18 cellular contexts compared by ENCODE assay signal in the genomic region with DNA sequence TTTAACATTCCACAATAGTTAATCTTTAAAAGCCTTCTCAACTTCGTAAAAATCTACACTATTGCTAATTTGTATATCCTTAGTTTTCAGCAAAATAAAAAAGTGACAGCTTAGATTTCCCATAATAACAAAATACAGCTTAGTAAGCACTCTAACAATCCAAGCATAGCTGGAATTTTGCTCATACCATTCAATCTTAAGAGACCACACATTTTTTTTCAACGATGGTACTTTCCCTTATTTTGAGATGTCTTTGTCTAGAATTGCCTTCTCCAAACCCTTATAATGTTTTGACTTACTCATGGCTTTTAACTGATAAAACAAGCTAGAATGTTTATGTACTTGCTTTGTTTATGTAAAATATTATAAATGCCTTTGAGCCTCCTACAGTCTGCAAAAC.
DNase-seq lines count a peak whose midpoint lies in the region; ATAC-seq, FAIRE-seq and TF ChIP-seq lines count a peak whose summit lies in the region.
"Had no signal": no experiment of that assay in that cellular context is flagged by ENCODE, and none has a peak within 500 bp of the region (broad histone marks: within the 10 kb centered on the region; RNA-seq: fewer than 3 reads in every experiment).

No MANE protein-coding gene starts in this region.

- H3K27ac ChIP-seq in SK-N-SH (ENCODE audit: low read depth in 2 of 2, low read length in 1 of 2): no peak overlapping the region
- H3K27ac ChIP-seq: cardiac muscle cell, heart right ventricle, left lung, WERI-Rb-1 had no signal

- no peaks in the 10 kb centered on the region for H4K20me1 ChIP-seq in SK-N-SH (ENCODE audit: insufficient read depth)

- FAIRE-seq in G401.6 (lab: Jason Lieb, UNC): peak; percentile 55
- FAIRE-seq: GM18507 had no signal

- DNase-seq in SK-N-SH (no peak), fibroblast of pulmonary artery (ENCODE audit: low read depth) (peak; percentile 73), skeletal muscle cell (ENCODE audit: low read depth) (peak; percentile 14), SW480 (ENCODE audit: low spot score) (no peak)
- DNase-seq in stimulated activated CD4-positive, alpha-beta T cell treated with anti-CD3 and anti-CD28 coated beads, Interleukin-4, amount 100 ng/mL, for 1 hour: no peak
- DNase-seq in activated CD4-positive, alpha-beta T cell treated with anti-CD3 and anti-CD28 coated beads, Interleukin-2, amount 50 U/mL, for 1 hour: no peak
- DNase-seq: CD8-positive, alpha-beta memory T cell; heart right ventricle; left lung; natural killer cell; NCI-H1092 treated with DMSO at 0.1 percent for 48 hours; NCI-H2227 treated with DMSO at 0.1 percent for 48 hours; stimulated activated CD4-positive, alpha-beta T cell treated with anti-CD3 and anti-CD28 coated beads, Interleukin-2, amount 100 ng/mL, for 48 hours; WERI-Rb-1 had no signal

- H3K4me3 ChIP-seq in SK-N-SH (ENCODE audit: low read depth in 2 of 2, low read length in 1 of 2): no peak overlapping the region
- H3K4me3 ChIP-seq in fibroblast of pulmonary artery (replicated peaks; ENCODE audit: low read depth, low read length): no peak overlapping the region
- H3K4me3 ChIP-seq in skeletal muscle cell (ENCODE audit: low read depth, low read length): no peak overlapping the region
- H3K4me3 ChIP-seq: cardiac muscle cell, heart right ventricle, left lung had no signal

- 56% methylated on average over 2 of the region's 2 CpGs for WGBS in SK-N-SH (ENCODE audit: low lambda C conversion rate)

- POLR2A ChIA-PET in SK-N-SH (lab: Yijun Ruan, JAX): no interaction called here

- H2AFZ ChIP-seq in SK-N-SH (ENCODE audit: low read depth): no peak overlapping the region

- H3K27me3 ChIP-seq in SK-N-SH (ENCODE audit: insufficient read depth): no peaks in the 10 kb centered on the region
- H3K27me3 ChIP-seq: cardiac muscle cell, heart right ventricle, left lung had no signal

- CTCF ChIA-PET in SK-N-SH (lab: Yijun Ruan, JAX): interaction anchor here (0.8 to 2.4 kb wide), 8 partner anchors 13 to 427 kb away, joined by 3 to 15 read pairs (median 4); no protein-coding TSS in a partner anchor

- no peaks in the 10 kb centered on the region for H3F3A ChIP-seq in SK-N-SH (replicated peaks; ENCODE audit: insufficient read depth)

- H3K9me3 ChIP-seq in SK-N-SH: no peaks in the 10 kb centered on the region
- H3K9me3 ChIP-seq: heart right ventricle, left lung had no signal

- no peak for TF ChIP-seq RAD21 in SK-N-SH (IDR thresholded peaks at IDR 0.05; ENCODE audit: low read length)

- H3K9ac ChIP-seq in SK-N-SH: no peak overlapping the region

- TF ChIP-seq CTCF in SK-N-SH (IDR thresholded peaks at IDR 0.05) (no peak), fibroblast of pulmonary artery (IDR thresholded peaks at IDR 0.05; ENCODE audit: low read length, missing control alignments) (no peak)

- peaks cover 0 to 12% of the 10 kb centered on the region in 2 experiments; a peak in 2 of 4 replicates for H3K4me1 ChIP-seq in SK-N-SH (ENCODE audit: control insufficient read depth in 1 of 2, insufficient read depth in 2 of 2, low read depth in 1 of 2, low read length in 1 of 2)
- H3K4me1 ChIP-seq: left lung had no signal

- H3K9me2 ChIP-seq in SK-N-SH: no peaks in the 10 kb centered on the region

- H3K79me2 ChIP-seq in SK-N-SH (ENCODE audit: insufficient read depth): no peaks in the 10 kb centered on the region

- no peak overlapping the region for H3K4me2 ChIP-seq in SK-N-SH

- no peak for TF ChIP-seq EP300 in SK-N-SH (IDR thresholded peaks at IDR 0.05; ENCODE audit: borderline replicate concordance in 1 of 2, low read depth in 1 of 2, low read length in 1 of 2)

- peaks cover 0 to 6% of the 10 kb centered on the region in 2 experiments for H3K36me3 ChIP-seq in SK-N-SH (replicated peaks in 1 of 2; ENCODE audit: control insufficient read depth in 1 of 2, insufficient read depth in 2 of 2, low read length in 1 of 2)
- H3K36me3 ChIP-seq: left lung, WERI-Rb-1 had no signal

- no peak for ATAC-seq in activated CD4-positive, CD25-positive, alpha-beta regulatory T cell treated with anti-CD3 and anti-CD28 coated beads, Interleukin-2, amount 50 U/mL, for 24 hours
- ATAC-seq: heart right ventricle, left lung, natural killer cell had no signal

TF ChIP-seq in SK-N-SH, 30 proteins besides CTCF, POLR2A, EP300 and RAD21:
- TF ChIP-seq YY1 (IDR thresholded peaks at IDR 0.05; ENCODE audit: low read depth): no peak
- TF ChIP-seq, protein P1, sequence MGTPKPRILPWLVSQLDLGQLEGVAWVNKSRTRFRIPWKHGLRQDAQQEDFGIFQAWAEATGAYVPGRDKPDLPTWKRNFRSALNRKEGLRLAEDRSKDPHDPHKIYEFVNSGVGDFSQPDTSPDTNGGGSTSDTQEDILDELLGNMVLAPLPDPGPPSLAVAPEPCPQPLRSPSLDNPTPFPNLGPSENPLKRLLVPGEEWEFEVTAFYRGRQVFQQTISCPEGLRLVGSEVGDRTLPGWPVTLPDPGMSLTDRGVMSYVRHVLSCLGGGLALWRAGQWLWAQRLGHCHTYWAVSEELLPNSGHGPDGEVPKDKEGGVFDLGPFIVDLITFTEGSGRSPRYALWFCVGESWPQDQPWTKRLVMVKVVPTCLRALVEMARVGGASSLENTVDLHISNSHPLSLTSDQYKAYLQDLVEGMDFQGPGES (IDR thresholded peaks at IDR 0.05; ENCODE audit: low read depth, low read length): no peak
- TF ChIP-seq FOSL2 (IDR thresholded peaks at IDR 0.05; ENCODE audit: borderline replicate concordance, low read depth): peak; percentile 9; the same call in 1 of the 2 replicates
- TF ChIP-seq TEAD4 (IDR thresholded peaks at IDR 0.05; ENCODE audit: borderline replicate concordance, insufficient read depth): peak; percentile 73; the same call in 1 of the 2 replicates
- no peak for TF ChIP-seq TCF12 (IDR thresholded peaks at IDR 0.05)
- no peak for TF ChIP-seq RCOR1 (IDR thresholded peaks at IDR 0.05; ENCODE audit: low read length)
- no peak for TF ChIP-seq MXI1 (IDR thresholded peaks at IDR 0.05; ENCODE audit: low read depth, low read length)
- TF ChIP-seq, protein P2, sequence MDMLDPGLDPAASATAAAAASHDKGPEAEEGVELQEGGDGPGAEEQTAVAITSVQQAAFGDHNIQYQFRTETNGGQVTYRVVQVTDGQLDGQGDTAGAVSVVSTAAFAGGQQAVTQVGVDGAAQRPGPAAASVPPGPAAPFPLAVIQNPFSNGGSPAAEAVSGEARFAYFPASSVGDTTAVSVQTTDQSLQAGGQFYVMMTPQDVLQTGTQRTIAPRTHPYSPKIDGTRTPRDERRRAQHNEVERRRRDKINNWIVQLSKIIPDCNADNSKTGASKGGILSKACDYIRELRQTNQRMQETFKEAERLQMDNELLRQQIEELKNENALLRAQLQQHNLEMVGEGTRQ (IDR thresholded peaks at IDR 0.05; ENCODE audit: borderline replicate concordance, low read depth, low read length): no peak
- TF ChIP-seq TAF1 (IDR thresholded peaks at IDR 0.05; ENCODE audit: borderline replicate concordance, low read depth, low read length): no peak
- TF ChIP-seq, protein P3, sequence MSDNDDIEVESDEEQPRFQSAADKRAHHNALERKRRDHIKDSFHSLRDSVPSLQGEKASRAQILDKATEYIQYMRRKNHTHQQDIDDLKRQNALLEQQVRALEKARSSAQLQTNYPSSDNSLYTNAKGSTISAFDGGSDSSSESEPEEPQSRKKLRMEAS (IDR thresholded peaks at IDR 0.05; ENCODE audit: low read depth): no peak
- no peak for TF ChIP-seq SMC3 (IDR thresholded peaks at IDR 0.05; ENCODE audit: low read depth, low read length)
- no peak for TF ChIP-seq POLR2AphosphoS5 (IDR thresholded peaks at IDR 0.05; ENCODE audit: low read depth, low read length)

Comparison
In these comparisons a context has a peak if more than half of its experiments do, and no peak if none do; other contexts are left out.
1. DNase-seq: peak in fibroblast of pulmonary artery (single experiment) and skeletal muscle cell (single experiment); none in SK-N-SH (single experiment), stimulated activated CD4-positive, alpha-beta T cell treated with anti-CD3 and anti-CD28 coated beads, Interleukin-4, amount 100 ng/mL, for 1 hour (single experiment), SW480 (single experiment) and activated CD4-positive, alpha-beta T cell treated with anti-CD3 and anti-CD28 coated beads, Interleukin-2, amount 50 U/mL, for 1 hour (single experiment).